Comparison of ENCODE assay signal across 8 cellular contexts in genomic region chr17:32551186-32551955, GRCh38.
A peak's percentile ranks its signal among the peaks of the same experiment; 100 is the strongest.
DNase-seq lines count a peak whose midpoint lies in the region; ATAC-seq and TF ChIP-seq lines count a peak whose summit lies in the region.

No MANE protein-coding gene starts in this region.

- no peak overlapping the region for H3K9ac ChIP-seq in BLaER1 treated with 17β-estradiol and CSF1 and Interleukin-3, amounts not matched to agents 10 nM and 100 nM
- H3K9ac ChIP-seq in fibroblast of lung (ENCODE audit: insufficient read depth, low read length) = no peak overlapping the region

- TF ChIP-seq CTCF in fibroblast of lung (conservative IDR thresholded peaks at IDR 0.05 in 1 of 2, IDR thresholded peaks at IDR 0.05 in 1 of 2; ENCODE audit: low read depth in 1 of 2, low read length in 2 of 2) = no peak

- peak overlapping the region in 2 of 11 experiments; percentile 3 to 24; a peak in 3 of 22 replicates for H3K27ac ChIP-seq in BLaER1 treated with 17β-estradiol and CSF1 and Interleukin-3, amounts not matched to agents 10 nM and 100 nM
- no peak overlapping the region for H3K27ac ChIP-seq in fibroblast of lung (ENCODE audit: insufficient read depth, low read length)

- in situ Hi-C loops in G401 (cut with HindIII; ENCODE audit: low sequenced_read_pairs) = loop anchor here (5.0 kb wide), 1 partner anchor 41 kb away; no protein-coding TSS in a partner anchor

- no peaks in the 10 kb centered on the region for H4K20me1 ChIP-seq in BLaER1 treated with 17β-estradiol and CSF1 and Interleukin-3, amounts not matched to agents 10 nM and 100 nM
- H4K20me1 ChIP-seq in fibroblast of lung (ENCODE audit: control insufficient read depth, extremely low read depth, insufficient read depth, low read length) = no peaks in the 10 kb centered on the region

- H3K36me3 ChIP-seq in BLaER1 treated with 17β-estradiol and CSF1 and Interleukin-3, amounts not matched to agents 10 nM and 100 nM = no peaks in the 10 kb centered on the region
- H3K36me3 ChIP-seq in fibroblast of lung (ENCODE audit: control insufficient read depth, insufficient read depth, low read length) = no peaks in the 10 kb centered on the region

- ATAC-seq in GM21423 (IDR thresholded peaks at IDR 0.05; ENCODE audit: unreplicated experiment) (peak; percentile 76), HG03159 (IDR thresholded peaks at IDR 0.05; ENCODE audit: unreplicated experiment) (no peak)

- H3K4me3 ChIP-seq in BLaER1 treated with 17β-estradiol and CSF1 and Interleukin-3, amounts not matched to agents 10 nM and 100 nM = no peak overlapping the region
- H3K4me3 ChIP-seq in fibroblast of lung (replicated peaks in 1 of 4; ENCODE audit: control extremely low read depth in 1 of 4, insufficient read depth in 1 of 4, low read depth in 3 of 4, low read length in 4 of 4) = no peak overlapping the region

- DNase-seq in NOMO-1 (lab: John Stamatoyannopoulos, UW; ENCODE audit: unreplicated experiment in 2 of 2) (peak; percentile 68 to 88), fibroblast of lung (ENCODE audit: low read depth in 2 of 2) (peak; percentile 28 to 84), G401 (ENCODE audit: low spot score) (no peak), anterior cingulate cortex (lab: John Stamatoyannopoulos, UW) (no peak), SKM-1 (lab: John Stamatoyannopoulos, UW; ENCODE audit: unreplicated experiment) (no peak)

- H3K27me3 ChIP-seq in BLaER1 treated with 17β-estradiol and CSF1 and Interleukin-3, amounts not matched to agents 10 nM and 100 nM = no peaks in the 10 kb centered on the region
- H3K27me3 ChIP-seq in fibroblast of lung (ENCODE audit: control insufficient read depth, insufficient read depth, low read length) = no peaks in the 10 kb centered on the region

- H3K9me3 ChIP-seq in BLaER1 treated with 17β-estradiol and CSF1 and Interleukin-3, amounts not matched to agents 10 nM and 100 nM (replicated peaks in 1 of 11) = no peaks in the 10 kb centered on the region
- H3K9me3 ChIP-seq in fibroblast of lung (ENCODE audit: control insufficient read depth, insufficient read depth, low read depth, low read length) = no peaks in the 10 kb centered on the region

- no peaks in the 10 kb centered on the region for H3K79me2 ChIP-seq in fibroblast of lung (ENCODE audit: control insufficient read depth, insufficient read depth, low read length)

- H3K4me1 ChIP-seq in BLaER1 treated with 17β-estradiol and CSF1 and Interleukin-3, amounts not matched to agents 10 nM and 100 nM = peaks cover 14 to 36% (median 22%) of the 10 kb centered on the region in 10 experiments; a peak in 19 of 20 replicates
- no peaks in the 10 kb centered on the region for H3K4me1 ChIP-seq in fibroblast of lung (ENCODE audit: control insufficient read depth, extremely low read depth, insufficient read depth, low read length)

- H3K4me2 ChIP-seq in BLaER1 treated with 17β-estradiol and CSF1 and Interleukin-3, amounts not matched to agents 10 nM and 100 nM = peak overlapping the region; percentile 33 to 76 (median 58)
- H3K4me2 ChIP-seq in fibroblast of lung (ENCODE audit: extremely low read depth, insufficient read depth, low read length) = no peak overlapping the region

- no peak overlapping the region for H2AFZ ChIP-seq in fibroblast of lung (ENCODE audit: low read length)

Comparison
In these comparisons a context has a peak if more than half of its experiments do, and no peak if none do; other contexts are left out.
1. DNase-seq: peak in NOMO-1 (2 of 2) and fibroblast of lung (2 of 2); none in G401 (single experiment), anterior cingulate cortex (0 of 58) and SKM-1 (single experiment).